8 cellular contexts compared by ENCODE assay signal in genomic region chr17:50950002-50950877, GRCh38.
A peak's percentile ranks its signal among the peaks of the same experiment; 100 is the strongest.
DNase-seq lines count a peak whose midpoint lies in the region; ATAC-seq, FAIRE-seq and TF ChIP-seq lines count a peak whose summit lies in the region.

No MANE protein-coding gene starts in this region.

- peak overlapping the region; percentile 82 to 85 for H3K27ac ChIP-seq in left lung

- peak; percentile 91 for DNase-seq in CD14-positive monocyte (ENCODE audit: low spot score)
- DNase-seq in H54 (ENCODE audit: insufficient read length, low spot score) = peak; percentile 91
- peak; percentile 53 for DNase-seq in NCI-H2227 treated with DMSO at 0.1 percent for 48 hours (lab: John Stamatoyannopoulos, UW)
- peak; percentile 34 for DNase-seq in activated CD4-positive, alpha-beta T cell treated with anti-CD3 and anti-CD28 coated beads for 1 hour
- peak; percentile 70 for DNase-seq in dedifferentiated amniotic fluid mesenchymal stem cell (ENCODE audit: extremely low spot score)
- DNase-seq in left lung = peak; percentile 78 to 92
- peak; percentile 30 for DNase-seq in stimulated activated CD4-positive, alpha-beta T cell treated with anti-CD3 and anti-CD28 coated beads, Interleukin-1b, Interleukin-23, amount 100 ng/mL, for 4 hours (ENCODE audit: low read depth in 2 of 2)

- H3K9me3 Mint-ChIP-seq in CD14-positive monocyte = no peaks in the 10 kb centered on the region

- peaks cover 57% of the 10 kb centered on the region for H3K4me1 Mint-ChIP-seq in CD14-positive monocyte

- no peak for FAIRE-seq in H54 (lab: Jason Lieb, UNC)

- no peaks in the 10 kb centered on the region for H3K27me3 ChIP-seq in left lung

- H3K36me3 ChIP-seq in left lung = no peaks in the 10 kb centered on the region

- peak overlapping the region; percentile 93 to 98 (median 96) for H3K27ac Mint-ChIP-seq in CD14-positive monocyte

- intact Hi-C loops in CD14-positive monocyte (cut with micrococcal nuclease) (loop anchor here (2.0 to 5.0 kb wide), 4 partner anchors 17 to 83 kb away; partner anchors contain the start of gene TOB1 (in 1 of the 2)), left lung (cut with DNase I) (loop anchor here (10.0 kb wide), 3 partner anchors 105 to 405 kb away; partner anchors contain the start of gene SPATA20 (in 1 of the 2))

- H3K4me3 Mint-ChIP-seq in CD14-positive monocyte = peak overlapping the region; percentile 63 to 80

- peaks cover 4 to 12% (median 6%) of the 10 kb centered on the region in 3 donors for H3K27me3 Mint-ChIP-seq in CD14-positive monocyte (ENCODE audit: low read depth in 3 of 3)

- 0 out of 2 replicates have a peak, but pooled peaks have one; percentile 15 for TF ChIP-seq POLR2A in H54 (IDR thresholded peaks at IDR 0.05; ENCODE audit: low read depth, low read length)

- H3K4me1 ChIP-seq in left lung = peaks cover 24 to 45% of the 10 kb centered on the region in 2 donors

- ATAC-seq in left lung (peak; percentile 86), HG03520 (IDR thresholded peaks at IDR 0.05; ENCODE audit: unreplicated experiment) (no peak)

- peak overlapping the region in 1 of 2 donors; percentile 5 for H3K4me3 ChIP-seq in left lung

- peaks cover 0 to 1% of the 10 kb centered on the region in 2 donors for H3K36me3 Mint-ChIP-seq in CD14-positive monocyte

- no peaks in the 10 kb centered on the region for H3K9me3 ChIP-seq in left lung

- peak; percentile 95 for TF ChIP-seq CTCF in CD14-positive monocyte (IDR thresholded peaks at IDR 0.05)
- TF ChIP-seq CTCF in left lung (IDR thresholded peaks at IDR 0.05) = peak; percentile 63 to 83

Comparison
In these comparisons a context has a peak if more than half of its experiments do, and no peak if none do; other contexts are left out.
1. DNase-seq: peak in every context shown above with its lines; median percentile 91 in CD14-positive monocyte; 91 in H54; 85 in left lung; 70 in dedifferentiated amniotic fluid mesenchymal stem cell; 53 in NCI-H2227 treated with DMSO at 0.1 percent for 48 hours; 34 in activated CD4-positive, alpha-beta T cell treated with anti-CD3 and anti-CD28 coated beads for 1 hour; 30 in stimulated activated CD4-positive, alpha-beta T cell treated with anti-CD3 and anti-CD28 coated beads, Interleukin-1b, Interleukin-23, amount 100 ng/mL, for 4 hours.